In genomic region chr1:18365099-18365705, GRCh38 we compare ENCODE assay signal across 24 cellular contexts.
"Had no signal": no experiment of that assay in that cellular context is flagged by ENCODE, and none has a peak within 500 bp of the region (broad histone marks: within the 10 kb centered on the region; RNA-seq: fewer than 3 reads in every experiment).

No MANE protein-coding gene starts in this region.

- H3K9me3 ChIP-seq: Peyer's patch, SJSA1 had no signal

- H3K27ac ChIP-seq: brain microvascular endothelial cell, cardiac muscle cell, Peyer's patch, RWPE1, SJSA1 had no signal

- DNase-seq: activated B cell treated with CpG ODN at 0.5 μM for 24 hours; activated CD4-positive, alpha-beta T cell treated with anti-CD3 and anti-CD28 coated beads for 1 hour; activated CD4-positive, alpha-beta T cell treated with anti-CD3 and anti-CD28 coated beads, Interleukin-2, amount 10 ng/mL, durations not matched to agents 24 days and 14 days; activated CD4-positive, alpha-beta T cell treated with anti-CD3 and anti-CD28 coated beads, Interleukin-2, amount 50 U/mL, for 48 hours; activated effector memory CD4-positive, alpha-beta T cell treated with anti-CD3 and anti-CD28 coated beads, Interleukin-2, amount 50 U/mL, for 16 hours; activated naive CD4-positive, alpha-beta T cell treated with Interleukin-2 at 50 U/mL for 16 hours; activated naive CD8-positive, alpha-beta T cell treated with anti-CD3 and anti-CD28 coated beads, Interleukin-2, amount 50 U/mL, for 24 hours; activated T-cell treated with anti-CD3 and anti-CD28 coated beads, Interleukin-2, amount 50 U/mL, for 4 hours; amygdala; brain microvascular endothelial cell; NCI-H1048; NCI-H146; NCI-H187 treated with DMSO at 0.1 percent for 48 hours; NCI-H2081 treated with DMSO at 0.1 percent for 48 hours; NCI-H446; NCI-H524; Peyer's patch; Right ventricle myocardium superior; SW 1271 had no signal

- H3K4me1 ChIP-seq: Peyer's patch, SJSA1 had no signal

- H3K4me3 ChIP-seq: cardiac muscle cell, Peyer's patch, SJSA1 had no signal

- H3K27me3 ChIP-seq: brain microvascular endothelial cell, cardiac muscle cell, Peyer's patch, SJSA1 had no signal

- H3K36me3 ChIP-seq: brain microvascular endothelial cell, cardiac muscle cell, Peyer's patch, SJSA1 had no signal

- ATAC-seq: activated naive CD4-positive, alpha-beta T cell treated with anti-CD3 and anti-CD28 coated beads, Interleukin-2, amount 50 U/mL, for 72 hours; activated naive CD8-positive, alpha-beta T cell treated with anti-CD3 and anti-CD28 coated beads, Interleukin-2, amount 50 U/mL, for 24 hours; activated T-cell treated with anti-CD3 and anti-CD28 coated beads, Interleukin-2, amount 50 U/mL, for 4 hours; SK-N-SH treated with all-trans-retinoic acid at 6 μM for 48 hours had no signal
